ENCODE assay signal across 1 cellular context in the genomic region with DNA sequence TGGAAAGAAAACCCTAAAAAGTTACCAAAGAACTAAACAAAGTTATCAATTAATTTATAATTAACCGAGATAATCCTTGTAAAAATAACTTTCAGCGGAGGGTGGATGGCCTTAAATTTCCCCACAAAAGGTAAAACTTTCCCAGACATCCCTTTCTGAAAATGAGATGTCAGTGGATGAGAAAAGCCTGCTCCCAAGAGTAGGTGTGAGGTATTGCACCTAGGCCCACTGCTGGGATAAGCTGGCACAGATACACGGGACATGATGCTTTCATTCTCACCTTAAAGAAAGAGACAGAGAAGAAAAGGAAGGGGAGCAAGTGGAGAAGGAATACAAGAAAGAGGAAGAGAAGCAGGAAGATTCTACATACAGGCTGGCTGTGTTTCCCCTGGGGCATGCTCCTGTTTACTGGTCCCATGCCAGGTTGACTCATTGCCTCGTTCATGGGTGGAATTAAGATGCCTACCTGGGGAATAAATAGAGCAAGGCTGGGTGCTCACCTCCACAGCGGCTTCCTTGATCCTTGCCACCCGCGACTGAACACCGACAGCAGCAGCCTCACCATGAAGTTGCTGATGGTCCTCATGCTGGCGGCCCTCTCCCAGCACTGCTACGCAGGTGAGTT.
TF ChIP-seq lines count a peak whose summit lies in the region.

Gene SCGB2A2 (plus strand): TSS at position 505 of the 625 bp plus-strand sequence. CDS start 59 bp downstream, at position 564.

TF ChIP-seq in H1, 55 proteins besides CTCF, POLR2A, EP300 and RAD21:
- TF ChIP-seq GABPA (IDR thresholded peaks at IDR 0.05; ENCODE audit: borderline replicate concordance, insufficient read depth, low read length) (no peak), ZNF274 (IDR thresholded peaks at IDR 0.05; ENCODE audit: borderline replicate concordance, extremely low read depth, low read length) (no peak), KDM4A (IDR thresholded peaks at IDR 0.05; ENCODE audit: low read depth, low read length, severe bottlenecking) (no peak), POLR2AphosphoS5 (IDR thresholded peaks at IDR 0.05; ENCODE audit: low read depth, low read length) (no peak), EGR1 (IDR thresholded peaks at IDR 0.05; ENCODE audit: borderline replicate concordance, low read depth, low read length) (no peak), HDAC2 (IDR thresholded peaks at IDR 0.05; ENCODE audit: borderline replicate concordance in 1 of 2, low read depth in 2 of 2, low read length in 2 of 2) (no peak), JUN (IDR thresholded peaks at IDR 0.05; ENCODE audit: low read depth, low read length) (no peak), CBX5 (IDR thresholded peaks at IDR 0.05; ENCODE audit: low read depth, low read length) (no peak), CHD1 (IDR thresholded peaks at IDR 0.05; ENCODE audit: low read depth, low read length) (no peak), SP4 (IDR thresholded peaks at IDR 0.05; ENCODE audit: low read length) (no peak), SIRT6 (IDR thresholded peaks at IDR 0.05; ENCODE audit: low read length) (no peak), CHD2 (IDR thresholded peaks at IDR 0.05; ENCODE audit: low read length) (no peak), SAP30 (IDR thresholded peaks at IDR 0.05; ENCODE audit: insufficient read depth, insufficient replicate concordance, low read length) (no peak), CEBPB (IDR thresholded peaks at IDR 0.05; ENCODE audit: low read depth, low read length) (no peak)
- TF ChIP-seq, protein P1, sequence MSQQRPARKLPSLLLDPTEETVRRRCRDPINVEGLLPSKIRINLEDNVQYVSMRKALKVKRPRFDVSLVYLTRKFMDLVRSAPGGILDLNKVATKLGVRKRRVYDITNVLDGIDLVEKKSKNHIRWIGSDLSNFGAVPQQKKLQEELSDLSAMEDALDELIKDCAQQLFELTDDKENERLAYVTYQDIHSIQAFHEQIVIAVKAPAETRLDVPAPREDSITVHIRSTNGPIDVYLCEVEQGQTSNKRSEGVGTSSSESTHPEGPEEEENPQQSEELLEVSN (IDR thresholded peaks at IDR 0.05): no peak
